ENCODE assay signal across 25 cellular contexts in genomic region chr22:43153916-43154315, GRCh38. TPM values are rescaled to one million over a fixed set of nuclear protein-coding genes. Genes with fewer than 3 reads are reported as not detected.
DNase-seq lines count a peak whose midpoint lies in the region; ATAC-seq and TF ChIP-seq lines count a peak whose summit lies in the region.
"Had no signal": no experiment of that assay in that cellular context is flagged by ENCODE, and none has a peak within 500 bp of the region (broad histone marks: within the 10 kb centered on the region; RNA-seq: fewer than 3 reads in every experiment).

No MANE protein-coding gene starts in this region.

- H3K4me2 ChIP-seq in DOHH2 (ENCODE audit: low read length) (peak overlapping the region; percentile 20), OCI-LY7 (ENCODE audit: low read length) (peak overlapping the region; percentile 20; the same call in 1 of the 2 replicates)
- H3K4me2 ChIP-seq: hepatocyte, KMS-11 had no signal

- H3K27me3 ChIP-seq in DOHH2 (ENCODE audit: control insufficient read depth, low read length) = peaks cover 14% of the 10 kb centered on the region
- no peaks in the 10 kb centered on the region for H3K27me3 ChIP-seq in esophagus squamous epithelium
- peaks cover 0 to 10% (median 0%) of the 10 kb centered on the region in 7 donors for H3K27me3 ChIP-seq in spleen (replicated peaks in 1 of 7)
- no peaks in the 10 kb centered on the region for H3K27me3 ChIP-seq in testis
- H3K27me3 ChIP-seq in right lobe of liver = no peaks in the 10 kb centered on the region
- H3K27me3 ChIP-seq: hepatocyte had no signal

- TF ChIP-seq CTCF in DOHH2 (IDR thresholded peaks at IDR 0.05; ENCODE audit: low read depth, low read length, poor library complexity, severe bottlenecking) (no peak), OCI-LY7 (conservative IDR thresholded peaks at IDR 0.05; ENCODE audit: low read length) (no peak), esophagus squamous epithelium (IDR thresholded peaks at IDR 0.05) (no peak), spleen (IDR thresholded peaks at IDR 0.05 in 8 of 11, conservative IDR thresholded peaks at IDR 0.05 in 3 of 11) (no peak), testis (IDR thresholded peaks at IDR 0.05) (no peak), right lobe of liver (IDR thresholded peaks at IDR 0.05) (no peak)

- no peak for ATAC-seq in right lobe of liver
- no peak for ATAC-seq in HG03280 (IDR thresholded peaks at IDR 0.05; ENCODE audit: unreplicated experiment)
- ATAC-seq: mucosa of descending colon, right cardiac atrium had no signal

- H3K79me2 ChIP-seq in DOHH2 (ENCODE audit: control insufficient read depth, low read length) (no peaks in the 10 kb centered on the region), OCI-LY7 (ENCODE audit: insufficient read depth, low read depth, low read length) (no peaks in the 10 kb centered on the region)
- H3K79me2 ChIP-seq: hepatocyte had no signal

- POLR2A ChIA-PET in OCI-LY7 (lab: Charles Lee) = no interaction called here

- CTCF ChIA-PET in OCI-LY7 (lab: Charles Lee; ENCODE audit: unreplicated experiment) = no interaction called here

- BruUV-seq in OCI-LY7 (replicated peaks; lab: Mats Ljungman, UMichigan) = TSS peak; percentile 63

- H3K9me3 ChIP-seq in DOHH2 (ENCODE audit: control insufficient read depth, insufficient read depth, low read length) (no peaks in the 10 kb centered on the region), OCI-LY7 (ENCODE audit: low read length) (no peaks in the 10 kb centered on the region), esophagus squamous epithelium (no peaks in the 10 kb centered on the region), spleen (no peaks in the 10 kb centered on the region), testis (no peaks in the 10 kb centered on the region), right lobe of liver (no peaks in the 10 kb centered on the region)
- H3K9me3 ChIP-seq: mucosa of descending colon had no signal

- H2AFZ ChIP-seq in OCI-LY7 (ENCODE audit: low read length) = no peak overlapping the region
- H2AFZ ChIP-seq: hepatocyte had no signal

- H4K20me1 ChIP-seq in DOHH2 (ENCODE audit: control insufficient read depth, insufficient read depth, low read depth, low read length) (no peaks in the 10 kb centered on the region), OCI-LY7 (ENCODE audit: insufficient read depth, low read length) (no peaks in the 10 kb centered on the region)

- H3K36me3 ChIP-seq in DOHH2 (ENCODE audit: control insufficient read depth, low read length) (no peaks in the 10 kb centered on the region), OCI-LY7 (ENCODE audit: insufficient read depth, low read length) (no peaks in the 10 kb centered on the region), esophagus squamous epithelium (peaks cover 0 to 22% (median 0%) of the 10 kb centered on the region in 3 donors), spleen (peaks cover 0 to 21% (median 0%) of the 10 kb centered on the region in 6 donors), testis (ENCODE audit: low read depth, missing control alignments) (no peaks in the 10 kb centered on the region), right lobe of liver (no peaks in the 10 kb centered on the region)

- H3K4me3 ChIP-seq in DOHH2 (ENCODE audit: low read length) (no peak overlapping the region), OCI-LY7 (ENCODE audit: low read depth, low read length, poor library complexity, severe bottlenecking) (no peak overlapping the region), esophagus squamous epithelium (peak overlapping the region in 3 of 4 donors; percentile 17 to 33 (median 23)), spleen (peak overlapping the region in 2 of 8 donors; percentile 10 to 32), testis (no peak overlapping the region), right lobe of liver (no peak overlapping the region)
- H3K4me3 ChIP-seq: hepatocyte, mucosa of descending colon had no signal

- no peak for TF ChIP-seq POLR2A in esophagus squamous epithelium (IDR thresholded peaks at IDR 0.05)
- no peak for TF ChIP-seq POLR2A in spleen (IDR thresholded peaks at IDR 0.05)
- TF ChIP-seq POLR2A in testis (IDR thresholded peaks at IDR 0.05) = no peak
- TF ChIP-seq POLR2A in right lobe of liver (IDR thresholded peaks at IDR 0.05) = no peak

- intact Hi-C loops in OCI-LY7 (cut with micrococcal nuclease; ENCODE audit: unreplicated experiment) (no loop called here), esophagus squamous epithelium (cut with DNase I) (no loop called here), spleen (cut with DNase I; ENCODE audit: low total_unique reads) (no loop called here), testis (cut with DNase I; ENCODE audit: low total_unique reads) (no loop called here), right lobe of liver (cut with DNase I) (no loop called here)

- peaks cover 28% of the 10 kb centered on the region for H3K4me1 ChIP-seq in DOHH2 (ENCODE audit: control insufficient read depth, low read length)
- peaks cover 14% of the 10 kb centered on the region for H3K4me1 ChIP-seq in OCI-LY7 (ENCODE audit: insufficient read depth, low read length, poor library complexity, severe bottlenecking)
- H3K4me1 ChIP-seq in esophagus squamous epithelium = peaks cover 37 to 92% (median 63%) of the 10 kb centered on the region in 3 donors
- peaks cover 12 to 93% (median 61%) of the 10 kb centered on the region in 6 donors for H3K4me1 ChIP-seq in spleen
- H3K4me1 ChIP-seq in testis = peaks cover 13% of the 10 kb centered on the region
- peaks cover 0 to 16% (median 0%) of the 10 kb centered on the region in 4 donors for H3K4me1 ChIP-seq in right lobe of liver

- DNase-seq in OCI-LY7 (ENCODE audit: low spot score) = no peak
- no peak for DNase-seq in esophagus squamous epithelium (lab: John Stamatoyannopoulos, UW)
- DNase-seq in spleen = no peak
- DNase-seq in testis = no peak
- no peak for DNase-seq in right lobe of liver
- no peak for DNase-seq in amygdala (lab: John Stamatoyannopoulos, UW)
- DNase-seq: activated CD4-positive, CD25-positive, alpha-beta regulatory T cell; activated CD8-positive, alpha-beta memory T cell treated with anti-CD3 and anti-CD28 coated beads for 24 hours; activated naive CD8-positive, alpha-beta T cell treated with anti-CD3 and anti-CD28 coated beads, Interleukin-2, amount 10 ng/mL, durations not matched to agents 7 days and 5 days; effector CD8-positive, alpha-beta T cell; GOT3; mucosa of descending colon; NCI-H146; NCI-H226; NK-92 treated with Interleukin-12 subunit alpha and Interleukin-12 subunit beta, amount 100 ng/mL, for 24 hours; nucleus accumbens; right cardiac atrium; Right ventricle myocardium superior; stimulated activated CD4-positive, alpha-beta T cell treated with anti-CD3 and anti-CD28 coated beads, Interleukin-1b, Interleukin-23, amount 100 ng/mL, for 48 hours; T-helper 2 cell had no signal

- H3K9me2 ChIP-seq in DOHH2 (replicated peaks; ENCODE audit: control insufficient read depth, low read length) = no peaks in the 10 kb centered on the region
- no peaks in the 10 kb centered on the region for H3K9me2 ChIP-seq in OCI-LY7 (ENCODE audit: insufficient read depth, low read length)

- no peaks in the 10 kb centered on the region; the same call in 1 of the 2 replicates for H3F3A ChIP-seq in DOHH2 (ENCODE audit: control insufficient read depth, insufficient read depth)

- H3K27ac ChIP-seq in DOHH2 (ENCODE audit: low read depth, low read length) = no peak overlapping the region
- no peak overlapping the region for H3K27ac ChIP-seq in OCI-LY7 (ENCODE audit: low read depth, low read length, poor library complexity, severe bottlenecking)
- peak overlapping the region in 3 of 4 donors; percentile 22 to 72 (median 63) for H3K27ac ChIP-seq in esophagus squamous epithelium
- peak overlapping the region in 5 of 8 donors; percentile 6 to 96 (median 73) for H3K27ac ChIP-seq in spleen
- no peak overlapping the region for H3K27ac ChIP-seq in testis
- no peak overlapping the region for H3K27ac ChIP-seq in right lobe of liver
- H3K27ac ChIP-seq: hepatocyte, KMS-11 had no signal

- 38 to 49% methylated on average over 9 of the region's 9 CpGs for WGBS in esophagus squamous epithelium, 2 donors
- 49 to 63% (median 50%) methylated on average over 9 of the region's 9 CpGs for WGBS in spleen, 5 donors
- WGBS in testis, 2 donors = 64 to 73% methylated on average over 9 of the region's 9 CpGs
- WGBS in right lobe of liver (ENCODE audit: insufficient coverage, low coverage, low lambda C conversion rate, missing lambda C conversion rate) = 51% methylated on average over 8 of the region's 9 CpGs

RNA-seq across cellular contexts. Expression of gene TSPO, which starts 2.6 kb away (rescaled TPM):
- 47.1 and 59.6 TPM in 2 replicates for total RNA-seq in OCI-LY7 (2014; rRNA removed; shearing (Covaris generic))
- 55.5 and 69.9 TPM in 2 replicates for total RNA-seq in OCI-LY7 (2022)
- 1,000 to 10,000 TPM in 1 of 4 donors, 100 to 1,000 TPM in 3; 737 to 1,827 (median 875) TPM for total RNA-seq in esophagus squamous epithelium
- total RNA-seq in spleen = 100 to 1,000 TPM in 6 of 7 donors, 10 to 100 TPM in 1; 90.1 to 596 (median 199) TPM
- polyA plus RNA-seq in spleen = 100 to 1,000 TPM; 115 to 182 (median 122) TPM
- 10 to 100 TPM; 68.7 to 92.5 TPM for total RNA-seq in testis
- 42.8 TPM for polyA plus RNA-seq in testis (ENCODE audit: insufficient read depth, low read depth, low replicate concordance)
- 100 to 1,000 TPM in 2 of 6 experiments, 10 to 100 TPM in 4; 18.1 to 198 (median 31.9) TPM for total RNA-seq in right lobe of liver

RNA-seq across cellular contexts. Expression of gene MCAT, which starts 10.7 kb away (rescaled TPM):
- 28.4 and 30.6 TPM in 2 replicates for total RNA-seq in OCI-LY7 (2014; rRNA removed; shearing (Covaris generic))
- total RNA-seq in OCI-LY7 (2022) (23.1 and 33.2 TPM in 2 replicates), esophagus squamous epithelium (10 to 100 TPM; 17.1 to 26.7 (median 22.1) TPM), spleen (10 to 100 TPM in 5 of 7 donors, 1 to 10 TPM in 2; 8.3 to 25.3 (median 11.3) TPM), testis (10 to 100 TPM; 43.1 to 46.5 TPM), right lobe of liver (10 to 100 TPM in 4 of 6 experiments, 1 to 10 TPM in 2; 8.8 to 22.3 (median 11.4) TPM)
- polyA plus RNA-seq in spleen (10 to 100 TPM in 2 of 3 donors, 1 to 10 TPM in 1; 7.6 to 13.0 (median 11.7) TPM), testis (ENCODE audit: insufficient read depth, low read depth, low replicate concordance) (25.4 TPM)

RNA-seq across cellular contexts. Expression of gene TTLL12, which starts 33.0 kb away (rescaled TPM):
- 66.7 and 71.5 TPM in 2 replicates for total RNA-seq in OCI-LY7 (2014; rRNA removed; shearing (Covaris generic))
- total RNA-seq in OCI-LY7 (2022) (62.6 and 66.5 TPM in 2 replicates), esophagus squamous epithelium (100 to 1,000 TPM; 109 to 211 (median 122) TPM), spleen (10 to 100 TPM; 16.6 to 21.6 (median 19.9) TPM), testis (100 to 1,000 TPM; 111 to 175 TPM), right lobe of liver (10 to 100 TPM; 18.6 to 43.5 (median 24.4) TPM)
- polyA plus RNA-seq in spleen (10 to 100 TPM in 2 of 3 donors, 1 to 10 TPM in 1; 8.7 to 19.3 (median 11.3) TPM), testis (ENCODE audit: insufficient read depth, low read depth, low replicate concordance) (62.0 TPM)

RNA-seq across cellular contexts. Expression of gene BIK, which starts 43.4 kb away (rescaled TPM):
- 104 and 143 TPM in 2 replicates for total RNA-seq in OCI-LY7 (2014; rRNA removed; shearing (Covaris generic))
- 67.6 and 88.4 TPM in 2 replicates for total RNA-seq in OCI-LY7 (2022)
- 10 to 100 TPM in 3 of 4 donors, 1 to 10 TPM in 1; 6.1 to 15.6 (median 13.5) TPM for total RNA-seq in esophagus squamous epithelium
- 1 to 10 TPM; 1.1 to 6.8 (median 2.5) TPM for total RNA-seq in spleen
- polyA plus RNA-seq in spleen = 10 to 100 TPM in 1 of 3 donors, 1 to 10 TPM in 2; 2.0 to 14.2 (median 2.1) TPM
- 1 to 10 TPM; 7.2 to 9.6 TPM for total RNA-seq in testis
- 2.5 TPM for polyA plus RNA-seq in testis (ENCODE audit: insufficient read depth, low read depth, low replicate concordance)
- under 1 TPM in 5 of 6 experiments, not detected in 1; 0.22 to 0.42 (median 0.31) TPM for total RNA-seq in right lobe of liver
- total RNA-seq: cardiac septum, Right ventricle myocardium superior had no signal

Comparison
In these comparisons a context has a peak if more than half of its experiments do, and no peak if none do; other contexts are left out.
1. H3K27ac ChIP-seq: peak in esophagus squamous epithelium (3 of 4) and spleen (5 of 8); none in DOHH2 (single experiment), OCI-LY7 (single experiment), testis (0 of 2) and right lobe of liver (0 of 3).
2. H3K4me3 ChIP-seq: peak in esophagus squamous epithelium (3 of 4); none in DOHH2 (single experiment), OCI-LY7 (single experiment), testis (0 of 2) and right lobe of liver (0 of 3).